29 cellular contexts compared by ENCODE assay signal in the genomic region with DNA sequence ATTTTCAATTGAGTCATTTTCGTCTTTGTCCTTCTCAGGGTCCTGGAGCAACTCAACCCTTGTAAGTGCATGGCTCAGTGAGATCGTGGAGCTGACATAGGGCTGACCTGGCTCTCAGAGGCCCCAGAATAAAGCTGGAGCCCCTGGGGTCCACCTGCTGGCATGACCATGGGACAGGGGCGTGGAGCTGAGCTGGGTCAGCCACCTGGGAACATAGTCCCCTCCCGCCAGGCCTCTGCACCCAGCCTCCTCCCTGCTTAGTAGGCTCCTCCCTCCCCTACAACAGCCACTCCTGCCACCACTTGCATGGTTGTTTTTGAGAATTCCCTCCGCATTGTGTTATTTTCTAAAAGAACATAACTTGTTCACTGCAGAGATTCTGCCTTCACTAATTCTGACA. TPM values are rescaled to one million over a fixed set of nuclear protein-coding genes. Genes with fewer than 3 reads are reported as not detected.
DNase-seq lines count a peak whose midpoint lies in the region; ATAC-seq, FAIRE-seq and TF ChIP-seq lines count a peak whose summit lies in the region.
"Had no signal": no experiment of that assay in that cellular context is flagged by ENCODE, and none has a peak within 500 bp of the region (broad histone marks: within the 10 kb centered on the region; RNA-seq: fewer than 3 reads in every experiment).

No MANE protein-coding gene starts in this region.

- no peak for DNase-seq in CD4-positive, alpha-beta T cell
- DNase-seq in GM23338 (ENCODE audit: low spot score) (no peak), bronchial epithelial cell (ENCODE audit: low read depth) (no peak), naive B cell (no peak), lower lobe of right lung (no peak), ovary (no peak)
- DNase-seq in stimulated activated CD4-positive, alpha-beta T cell treated with anti-CD3 and anti-CD28 coated beads, Interleukin-15, amount 100 ng/mL, for 24 hours, result no peak
- DNase-seq: activated CD4-positive, alpha-beta T cell treated with anti-CD3 and anti-CD28 coated beads for 48 hours; activated CD8-positive, alpha-beta memory T cell treated with anti-CD3 and anti-CD28 coated beads, Interleukin-2, amount 10 ng/mL, durations not matched to agents 7 days and 5 days; activated naive CD8-positive, alpha-beta T cell treated with anti-CD3 and anti-CD28 coated beads, Interleukin-2, amount 10 ng/mL, durations not matched to agents 7 days and 5 days; C1 segment of cervical spinal cord; cerebellar nuclear complex; effector CD4-positive, alpha-beta T cell; foreskin keratinocyte; heart right ventricle; left colon; NCI-H1436 treated with DMSO at 0.1 percent for 48 hours; NCI-H69; nucleus accumbens; stimulated activated CD4-positive, alpha-beta T cell treated with anti-CD3 and anti-CD28 coated beads, Interleukin-2, amount 100 ng/mL, for 48 hours had no signal

- CTCF ChIA-PET in CD4-positive, alpha-beta T cell (lab: Charles Lee), result no interaction called here

- no peaks in the 10 kb centered on the region for H3K9me3 ChIP-seq in CD4-positive, alpha-beta T cell (ENCODE audit: control insufficient read depth, low read length)
- H3K9me3 ChIP-seq in lower lobe of right lung, result no peaks in the 10 kb centered on the region
- H3K9me3 ChIP-seq in ovary, result no peaks in the 10 kb centered on the region
- H3K9me3 ChIP-seq: heart right ventricle had no signal

- no peak for TF ChIP-seq CTCF in CD4-positive, alpha-beta T cell (IDR thresholded peaks at IDR 0.05)
- TF ChIP-seq CTCF in GM23338 (conservative IDR thresholded peaks at IDR 0.05; ENCODE audit: low read depth in 2 of 2) (no peak), bronchial epithelial cell (IDR thresholded peaks at IDR 0.05; ENCODE audit: insufficient read depth, low read length, severe bottlenecking) (no peak), lower lobe of right lung (IDR thresholded peaks at IDR 0.05) (no peak), ovary (IDR thresholded peaks at IDR 0.05) (no peak)

- H3K27ac ChIP-seq in CD4-positive, alpha-beta T cell (ENCODE audit: low read depth, low read length), result no peak overlapping the region
- no peak overlapping the region for H3K27ac ChIP-seq in GM23338 (ENCODE audit: low read depth)
- H3K27ac ChIP-seq in lower lobe of right lung, result no peak overlapping the region
- H3K27ac ChIP-seq in ovary, result no peak overlapping the region
- H3K27ac ChIP-seq: foreskin keratinocyte, heart right ventricle, KMS-11 had no signal

- TF ChIP-seq EP300 in ovary (IDR thresholded peaks at IDR 0.05), result no peak

- peaks cover 11% of the 10 kb centered on the region for H3K79me2 ChIP-seq in GM23338 (replicated peaks; ENCODE audit: insufficient read depth)

- 74 to 87% (median 82%) methylated on average over 5 of the region's 5 CpGs for WGBS in ovary, 3 donors

- H3K27ac Mint-ChIP-seq in CD4-positive, alpha-beta T cell, result no peak overlapping the region
- no peak overlapping the region for H3K27ac Mint-ChIP-seq in GM23338
- no peak overlapping the region for H3K27ac Mint-ChIP-seq in naive B cell
- H3K27ac Mint-ChIP-seq: activated CD8-positive, alpha-beta memory T cell treated with anti-CD3 and anti-CD28 coated beads, Interleukin-2, amount 10 ng/mL, durations not matched to agents 7 days and 5 days; activated naive CD8-positive, alpha-beta T cell treated with anti-CD3 and anti-CD28 coated beads, Interleukin-2, amount 10 ng/mL, durations not matched to agents 7 days and 5 days; memory B cell; stimulated activated memory B cell treated with anti-CD40 and anti-IgM and Interleukin-4, amounts not matched to agents 10 μg/mL and 1 μg/mL and 100 μg/mL, for 72 hours; T-helper 2 cell treated with Interferon-gamma antibody and Interleukin-4, amounts not matched to agents 5 μg/mL and 100 μg/mL, for 36 hours had no signal

- peaks cover 13% of the 10 kb centered on the region for H4K20me1 ChIP-seq in GM23338 (replicated peaks; ENCODE audit: insufficient read depth)

- H3K9me3 Mint-ChIP-seq in CD4-positive, alpha-beta T cell, result no peaks in the 10 kb centered on the region
- H3K9me3 Mint-ChIP-seq in GM23338 (0 out of 3 replicates have a peak, but pooled peaks cover 2% of the 10 kb centered on the region), naive B cell (peaks cover 0 to 8% (median 5%) of the 10 kb centered on the region in 7 donors)
- H3K9me3 Mint-ChIP-seq: activated naive CD8-positive, alpha-beta T cell treated with anti-CD3 and anti-CD28 coated beads, Interleukin-2, amount 10 ng/mL, durations not matched to agents 7 days and 5 days; stimulated activated memory B cell treated with anti-CD40 and anti-IgM and Interleukin-4, amounts not matched to agents 10 μg/mL and 1 μg/mL and 100 μg/mL, for 72 hours; T-helper 2 cell treated with Interferon-gamma antibody and Interleukin-4, amounts not matched to agents 5 μg/mL and 100 μg/mL, for 36 hours had no signal

- peak; percentile 77 for FAIRE-seq in bronchial epithelial cell (lab: Jason Lieb, UNC)
- FAIRE-seq: urothelium cell line had no signal

- no peaks in the 10 kb centered on the region; the same call in 1 of the 2 replicates for H3F3A ChIP-seq in GM23338 (replicated peaks; ENCODE audit: low read depth)

- no peak for TF ChIP-seq POLR2A in ovary (IDR thresholded peaks at IDR 0.05)

- H3K4me3 ChIP-seq in GM23338 (peak overlapping the region; percentile 77; the same call in 1 of the 2 replicates), bronchial epithelial cell (ENCODE audit: low read depth, low read length) (no peak overlapping the region), lower lobe of right lung (no peak overlapping the region), ovary (no peak overlapping the region)
- H3K4me3 ChIP-seq: heart right ventricle had no signal

- H3K27me3 Mint-ChIP-seq in CD4-positive, alpha-beta T cell, result peaks cover 83% of the 10 kb centered on the region
- peaks cover 77% of the 10 kb centered on the region for H3K27me3 Mint-ChIP-seq in GM23338 (ENCODE audit: insufficient read depth, low read depth, poor library complexity)
- peaks cover 72 to 88% (median 87%) of the 10 kb centered on the region in 3 donors for H3K27me3 Mint-ChIP-seq in naive B cell

- intact Hi-C loops in CD4-positive, alpha-beta T cell (cut with DNase I, micrococcal nuclease), result no loop called here
- intact Hi-C loops in lower lobe of right lung (cut with DNase I) (loop anchor here (10.0 kb wide), 1 partner anchor 155 kb away; no protein-coding TSS in a partner anchor), ovary (cut with DNase I) (loop anchor here in 2 of 4 donors (10.0 kb wide), 3 partner anchors 155 to 485 kb away; no protein-coding TSS in a partner anchor)

- no peak for ATAC-seq in CD4-positive, alpha-beta T cell (ENCODE audit: poor library complexity)
- no peak for ATAC-seq in GM23338
- no peak for ATAC-seq in naive B cell (ENCODE audit: low read depth in 2 of 2)
- no peak for ATAC-seq in lower lobe of right lung
- ATAC-seq: activated CD8-positive, alpha-beta memory T cell treated with anti-CD3 and anti-CD28 coated beads, Interleukin-2, amount 10 ng/mL, durations not matched to agents 7 days and 5 days; esophagus mucosa; foreskin keratinocyte; heart right ventricle; left colon; SK-N-SH treated with all-trans-retinoic acid at 6 μM for 48 hours; stimulated activated memory B cell treated with anti-CD40 and anti-IgM and Interleukin-4, amounts not matched to agents 10 μg/mL and 1 μg/mL and 100 μg/mL, for 72 hours had no signal

- H3K27me3 ChIP-seq in CD4-positive, alpha-beta T cell (ENCODE audit: control insufficient read depth, insufficient read depth, low read length), result peaks cover 56% of the 10 kb centered on the region
- H3K27me3 ChIP-seq in GM23338 (ENCODE audit: insufficient read depth), result peaks cover 76% of the 10 kb centered on the region
- H3K27me3 ChIP-seq in bronchial epithelial cell (ENCODE audit: control insufficient read depth, insufficient read depth, low read length), result peaks cover 1% of the 10 kb centered on the region
- peaks cover 68% of the 10 kb centered on the region for H3K27me3 ChIP-seq in lower lobe of right lung (ENCODE audit: low read depth)
- H3K27me3 ChIP-seq in ovary, result no peaks in the 10 kb centered on the region
- H3K27me3 ChIP-seq: foreskin keratinocyte had no signal

- peak overlapping the region; percentile 43 for H3K4me3 Mint-ChIP-seq in CD4-positive, alpha-beta T cell
- no peak overlapping the region for H3K4me3 Mint-ChIP-seq in GM23338
- peak overlapping the region in 7 of 8 donors; percentile 25 to 89 (median 36) for H3K4me3 Mint-ChIP-seq in naive B cell
- H3K4me3 Mint-ChIP-seq: activated CD8-positive, alpha-beta memory T cell treated with anti-CD3 and anti-CD28 coated beads, Interleukin-2, amount 10 ng/mL, durations not matched to agents 7 days and 5 days; activated naive CD8-positive, alpha-beta T cell treated with anti-CD3 and anti-CD28 coated beads, Interleukin-2, amount 10 ng/mL, durations not matched to agents 7 days and 5 days; memory B cell; stimulated activated memory B cell treated with anti-CD40 and anti-IgM and Interleukin-4, amounts not matched to agents 10 μg/mL and 1 μg/mL and 100 μg/mL, for 72 hours had no signal

- H3K36me3 Mint-ChIP-seq in CD4-positive, alpha-beta T cell (ENCODE audit: low read depth), result no peaks in the 10 kb centered on the region
- no peaks in the 10 kb centered on the region; the same call in 2 of the 3 replicates for H3K36me3 Mint-ChIP-seq in GM23338 (ENCODE audit: low read depth)
- peaks cover 8 to 9% of the 10 kb centered on the region in 2 donors for H3K36me3 Mint-ChIP-seq in naive B cell
- H3K36me3 Mint-ChIP-seq: activated naive CD8-positive, alpha-beta T cell treated with anti-CD3 and anti-CD28 coated beads, Interleukin-2, amount 10 ng/mL, durations not matched to agents 7 days and 5 days; stimulated activated memory B cell treated with anti-CD40 and anti-IgM and Interleukin-4, amounts not matched to agents 10 μg/mL and 1 μg/mL and 100 μg/mL, for 72 hours had no signal

- POLR2A ChIA-PET in CD4-positive, alpha-beta T cell (lab: Charles Lee), result interaction anchor here (1.0 kb wide), 1 partner anchor 9 kb away, joined by 3 read pairs; no protein-coding TSS in a partner anchor

- H3K4me1 Mint-ChIP-seq in CD4-positive, alpha-beta T cell (ENCODE audit: low read depth), result peaks cover 33% of the 10 kb centered on the region
- H3K4me1 Mint-ChIP-seq in GM23338, result peaks cover 58% of the 10 kb centered on the region
- H3K4me1 Mint-ChIP-seq in naive B cell, result peaks cover 24 to 40% (median 29%) of the 10 kb centered on the region in 3 donors

- H3K4me2 ChIP-seq in GM23338, result peak overlapping the region; percentile 93; the same call in 1 of the 2 replicates
- H3K4me2 ChIP-seq: KMS-11 had no signal

- H2AFZ ChIP-seq in GM23338, result no peak overlapping the region

- no peaks in the 10 kb centered on the region for H3K9me2 ChIP-seq in GM23338 (ENCODE audit: insufficient read depth)

- H3K4me1 ChIP-seq in GM23338 (ENCODE audit: insufficient read depth), result peaks cover 30% of the 10 kb centered on the region
- H3K4me1 ChIP-seq in lower lobe of right lung, result peaks cover 33% of the 10 kb centered on the region
- no peaks in the 10 kb centered on the region for H3K4me1 ChIP-seq in ovary (ENCODE audit: insufficient read depth)

- H3K36me3 ChIP-seq in GM23338 (ENCODE audit: insufficient read depth), result no peaks in the 10 kb centered on the region
- H3K36me3 ChIP-seq in bronchial epithelial cell (ENCODE audit: control insufficient read depth, insufficient read depth, low read length), result no peaks in the 10 kb centered on the region
- no peaks in the 10 kb centered on the region for H3K36me3 ChIP-seq in lower lobe of right lung
- H3K36me3 ChIP-seq in ovary, result no peaks in the 10 kb centered on the region
- H3K36me3 ChIP-seq: heart right ventricle had no signal

RNA-seq across cellular contexts. Expression of a gene that starts 3.1 kb away (rescaled TPM):
- 1 to 10 TPM; 2.5 to 3.0 TPM for total RNA-seq in CD4-positive, alpha-beta T cell
- total RNA-seq in GM23338 (2014; rRNA removed; shearing (Covaris generic)), result 9.2 and 9.9 TPM in 2 replicates
- polyA plus RNA-seq in GM23338 (2016; fragmentation: Nextera tagmentation; extraction: Ambion mirVana) (2.5 and 2.7 TPM in 2 replicates), naive B cell (ENCODE audit: low read depth in 6 of 6) (not detected), ovary (under 1 TPM; 0.08 to 0.10 TPM)
- total RNA-seq in bronchial epithelial cell (34.0 and 35.5 TPM in 2 replicates), lower lobe of right lung (8.7 TPM), ovary (10 to 100 TPM in 1 of 7 donors, 1 to 10 TPM in 3, under 1 TPM in 3; 0.08 to 12.4 (median 1.5) TPM)
- total RNA-seq: activated CD8-positive, alpha-beta memory T cell treated with anti-CD3 and anti-CD28 coated beads, Interleukin-2, amount 10 ng/mL, durations not matched to agents 7 days and 5 days; G401 had no signal
- polyA plus RNA-seq: AG04450 had no signal
